Comparison of ENCODE assay signal across 20 cellular contexts in the genomic region with DNA sequence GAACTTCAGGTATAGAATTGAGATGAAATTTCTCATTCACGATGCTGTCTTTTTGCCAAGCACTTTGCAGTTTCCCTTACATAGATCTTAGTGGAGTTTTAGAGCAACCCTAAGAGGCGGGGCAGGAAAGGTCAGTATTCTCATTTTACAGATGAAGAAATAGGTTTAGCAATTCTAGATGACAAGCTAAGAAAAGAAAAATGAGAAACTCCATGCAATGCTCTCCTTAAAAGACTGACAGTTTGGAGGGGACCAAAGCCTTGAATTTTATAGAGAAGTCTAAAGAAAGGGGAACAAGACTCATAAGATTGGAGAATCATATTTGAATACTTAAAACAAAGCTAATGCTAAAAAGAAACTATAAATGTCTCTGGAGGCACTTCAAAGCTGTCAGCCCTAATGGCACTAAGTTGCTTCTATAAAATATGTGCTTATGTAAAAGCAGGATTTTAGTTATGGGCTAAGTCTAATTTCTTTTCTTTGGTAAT. TPM values are rescaled to one million over a fixed set of nuclear protein-coding genes. Genes with fewer than 3 reads are reported as not detected.
DNase-seq lines count a peak whose midpoint lies in the region; ATAC-seq and TF ChIP-seq lines count a peak whose summit lies in the region.
"Had no signal": no experiment of that assay in that cellular context is flagged by ENCODE, and none has a peak within 500 bp of the region (broad histone marks: within the 10 kb centered on the region; RNA-seq: fewer than 3 reads in every experiment).

No MANE protein-coding gene starts in this region.

- H3K36me3 Mint-ChIP-seq in CD14-positive monocyte, result peaks cover 15 to 25% of the 10 kb centered on the region in 2 donors
- H3K36me3 Mint-ChIP-seq in T-helper 17 cell (ENCODE audit: low read depth), result peaks cover 2% of the 10 kb centered on the region

- no peaks in the 10 kb centered on the region for H3K27me3 ChIP-seq in psoas muscle (ENCODE audit: insufficient read depth in 3 of 3, low read length in 2 of 3)
- H3K27me3 ChIP-seq: heart left ventricle, MG63 had no signal

- no peaks in the 10 kb centered on the region for H3K36me3 ChIP-seq in psoas muscle (ENCODE audit: insufficient read depth in 1 of 2, low read depth in 1 of 2)

- no peaks in the 10 kb centered on the region for H3K4me1 ChIP-seq in psoas muscle
- H3K4me1 ChIP-seq: Caco-2 had no signal

- ATAC-seq in T-helper 17 cell (no peak), psoas muscle (peak in 1 of 4 donors; percentile 46), GM19395 (IDR thresholded peaks at IDR 0.05; ENCODE audit: unreplicated experiment) (no peak)

- no peak overlapping the region for H3K4me3 ChIP-seq in psoas muscle
- H3K4me3 ChIP-seq: heart left ventricle, MG63 had no signal

- DNase-seq in CD14-positive monocyte (ENCODE audit: low spot score) (no peak), T-helper 17 cell (no peak), fibroblast of peridontal ligament (ENCODE audit: extremely low read depth) (peak; percentile 58), psoas muscle (no peak), DMS153 (lab: John Stamatoyannopoulos, UW) (no peak), NCI-H2107 (lab: John Stamatoyannopoulos, UW) (no peak), posterior vena cava (ENCODE audit: low spot score) (no peak)
- DNase-seq: activated CD4-positive, alpha-beta T cell treated with anti-CD3 and anti-CD28 coated beads for 1 hour; activated effector memory CD4-positive, alpha-beta T cell treated with anti-CD3 and anti-CD28 coated beads, Interleukin-2, amount 50 U/mL, for 16 hours; Caco-2; heart left ventricle; islet precursor cell; MG63; NCI-H187 treated with DMSO at 0.1 percent for 48 hours; SHP77 treated with DMSO at 0.1 percent for 48 hours had no signal

- H3K4me1 Mint-ChIP-seq in CD14-positive monocyte (peaks cover 38% of the 10 kb centered on the region), T-helper 17 cell (peaks cover 4% of the 10 kb centered on the region)
- H3K4me1 Mint-ChIP-seq: neural crest cell had no signal

- no peak for TF ChIP-seq CTCF in CD14-positive monocyte (IDR thresholded peaks at IDR 0.05)
- TF ChIP-seq CTCF in psoas muscle (IDR thresholded peaks at IDR 0.05), result no peak

- H3K4me3 Mint-ChIP-seq in CD14-positive monocyte (peak overlapping the region; percentile 55 to 76), T-helper 17 cell (no peak overlapping the region)
- H3K4me3 Mint-ChIP-seq: neural crest cell; stimulated activated naive CD8-positive, alpha-beta T cell treated with anti-CD3 and anti-CD28 coated beads, Interleukin-15, Interleukin-2, amounts not matched to agents 100 ng/mL and 50 ng/mL, for 24 hours had no signal

- WGBS in psoas muscle, 3 donors, result 49 to 83% (median 57%) methylated on average over 2 of the region's 2 CpGs

- H3K27ac ChIP-seq in psoas muscle, result peak overlapping the region; percentile 74

- intact Hi-C loops in CD14-positive monocyte (cut with micrococcal nuclease), result loop anchor here in 1 of 2 donors (10.0 kb wide), 1 partner anchor 831 kb away; a partner anchor contains a TSS
- intact Hi-C loops in psoas muscle (cut with DNase I), result no loop called here
- intact Hi-C loops in posterior vena cava (cut with DNase I), result no loop called here

- H3K27me3 Mint-ChIP-seq in CD14-positive monocyte (ENCODE audit: low read depth in 3 of 3) (no peaks in the 10 kb centered on the region), T-helper 17 cell (no peaks in the 10 kb centered on the region)
- H3K27me3 Mint-ChIP-seq: stimulated activated naive CD8-positive, alpha-beta T cell treated with anti-CD3 and anti-CD28 coated beads, Interleukin-15, Interleukin-2, amounts not matched to agents 100 ng/mL and 50 ng/mL, for 24 hours had no signal

- peaks cover 0 to 6% (median 2%) of the 10 kb centered on the region in 7 donors for H3K9me3 Mint-ChIP-seq in CD14-positive monocyte
- H3K9me3 Mint-ChIP-seq: stimulated activated naive CD8-positive, alpha-beta T cell treated with anti-CD3 and anti-CD28 coated beads, Interleukin-15, Interleukin-2, amounts not matched to agents 100 ng/mL and 50 ng/mL, for 24 hours had no signal

- H3K9me3 ChIP-seq in T-helper 17 cell (ENCODE audit: control insufficient read depth, low read length, poor library complexity, severe bottlenecking) (no peaks in the 10 kb centered on the region), psoas muscle (no peaks in the 10 kb centered on the region)

- H3K27ac Mint-ChIP-seq in CD14-positive monocyte, result peak overlapping the region; percentile 82 to 98 (median 91)
- H3K27ac Mint-ChIP-seq in T-helper 17 cell, result peak overlapping the region; percentile 83

RNA-seq across cellular contexts. Expression of a gene that starts 19.6 kb away (rescaled TPM):
- under 1 TPM in 1 of 2 donors, not detected in 1; 0.26 TPM for polyA plus RNA-seq in CD14-positive monocyte
- under 1 TPM; 0.27 to 0.63 TPM for total RNA-seq in T-helper 17 cell
- total RNA-seq in psoas muscle, result under 1 TPM in 2 of 4 donors, not detected in 2; 0.10 to 0.29 TPM
- under 1 TPM in 2 of 3 donors, not detected in 1; 0.16 to 0.25 TPM for polyA plus RNA-seq in psoas muscle
- total RNA-seq in posterior vena cava, result 1 to 10 TPM in 1 of 2 donors, under 1 TPM in 1; 0.48 to 1.1 TPM

RNA-seq across cellular contexts. Expression of a gene that starts 33.9 kb away (rescaled TPM):
- polyA plus RNA-seq in CD14-positive monocyte (10 to 100 TPM in 1 of 2 donors, 1 to 10 TPM in 1; 9.7 to 14.5 TPM), psoas muscle (1 to 10 TPM in 2 of 3 donors, under 1 TPM in 1; 0.70 to 3.6 (median 2.1) TPM)
- total RNA-seq in T-helper 17 cell (1 to 10 TPM in 1 of 2 donors, under 1 TPM in 1; 0.81 to 1.6 TPM), psoas muscle (1 to 10 TPM; 4.2 to 9.4 (median 5.8) TPM), posterior vena cava (100 to 1,000 TPM; 182 to 227 TPM)

RNA-seq across cellular contexts. Expression of a gene that starts 50.5 kb away (rescaled TPM):
- polyA plus RNA-seq in CD14-positive monocyte (1 to 10 TPM in 1 of 2 donors, under 1 TPM in 1; 0.97 to 1.1 TPM), psoas muscle (under 1 TPM; 0.01 to 0.18 (median 0.08) TPM)
- total RNA-seq in T-helper 17 cell (not detected), psoas muscle (under 1 TPM in 1 of 4 donors, not detected in 3; 0.07 TPM), posterior vena cava (under 1 TPM; 0.14 to 0.56 TPM)
- total RNA-seq: astrocyte, NCI-H460 had no signal

Comparison
In these comparisons a context has a peak if more than half of its experiments do, and no peak if none do; other contexts are left out.
1. RNA of a gene that starts 33.9 kb away (total RNA-seq): 182 to 227 TPM in posterior vena cava; 4.2 to 9.4 TPM in psoas muscle and 0.81 to 1.6 TPM in T-helper 17 cell; every median in the first group is over 10 times any median in the second.